8 cellular contexts compared by ENCODE assay signal in the genomic region with DNA sequence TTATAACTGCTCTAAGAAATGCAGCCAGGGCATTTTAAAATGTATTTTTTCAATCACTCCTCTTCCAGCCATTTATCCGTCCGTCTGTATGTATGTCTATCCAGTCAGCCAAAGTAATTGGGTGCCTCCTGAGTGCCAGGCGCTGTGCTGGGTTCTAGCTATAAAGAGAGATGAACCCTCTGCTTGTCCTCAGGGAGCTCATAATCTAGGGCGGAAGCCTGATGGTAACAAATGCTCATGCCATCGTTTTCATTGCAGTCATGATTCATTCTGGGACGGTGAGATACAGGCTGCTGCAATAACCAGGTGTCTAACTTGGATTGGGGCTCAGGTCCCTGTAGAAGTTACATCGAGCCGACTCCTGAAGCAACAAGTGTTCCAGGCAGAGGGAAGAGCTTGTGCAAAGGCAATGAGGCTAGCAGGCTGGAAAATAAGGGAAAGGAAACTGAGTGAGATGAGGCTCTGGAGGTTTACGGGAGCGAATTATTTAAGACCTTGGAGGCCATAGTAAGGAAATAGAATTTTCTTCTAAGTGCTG. TPM values are rescaled to one million over a fixed set of nuclear protein-coding genes. Genes with fewer than 3 reads are reported as not detected.
A peak's percentile ranks its signal among the peaks of the same experiment; 100 is the strongest.
DNase-seq lines count a peak whose midpoint lies in the region; ATAC-seq, FAIRE-seq and TF ChIP-seq lines count a peak whose summit lies in the region.

No MANE protein-coding gene starts in this region.

- H3K27ac ChIP-seq in keratinocyte (ENCODE audit: control insufficient read depth, insufficient read depth, low read length) (peak overlapping the region; percentile 65), suprapubic skin (peak overlapping the region; percentile 98)

- H3K4me3 ChIP-seq in keratinocyte (ENCODE audit: control insufficient read depth in 2 of 3, extremely low read depth in 1 of 3, insufficient read depth in 2 of 3, low read depth in 1 of 3, low read length in 3 of 3) (peak overlapping the region; percentile 27 to 61 (median 36)), suprapubic skin (peak overlapping the region; percentile 71)

- dilution Hi-C loops in keratinocyte (cut with MboI; ENCODE audit: extremely low pct_ligation_motif_present, low sequenced_read_pairs) = no loop called here

- no peak for TF ChIP-seq CTCF in keratinocyte (optimal IDR thresholded peaks at IDR 0.05 in 1 of 3, IDR thresholded peaks at IDR 0.05 in 1 of 3, conservative IDR thresholded peaks at IDR 0.05 in 1 of 3; ENCODE audit: extremely low read depth in 1 of 3, insufficient read depth in 2 of 3, low read length in 3 of 3)
- no peak for TF ChIP-seq CTCF in suprapubic skin (IDR thresholded peaks at IDR 0.05)

- peak overlapping the region; percentile 41 for H2AFZ ChIP-seq in keratinocyte (ENCODE audit: control insufficient read depth, low read length)

- peak overlapping the region; percentile 84 for H3K9ac ChIP-seq in keratinocyte (ENCODE audit: control insufficient read depth, extremely low read depth, insufficient read depth, low read length)

- peak; percentile 42 for DNase-seq in activated CD4-positive, alpha-beta T cell treated with anti-CD3 and anti-CD28 coated beads for 36 hours
- no peak for DNase-seq in activated CD4-positive, alpha-beta T cell treated with anti-CD3 and anti-CD28 coated beads for 48 hours
- no peak for DNase-seq in activated T-helper 2 cell treated with anti-CD3 and anti-CD28 coated beads, Interferon-gamma antibody, Interleukin-2, Interleukin-4, amounts not matched to agents 10 μg/mL and 5 μg/mL and 100 μg/mL, durations not matched to agents 14 hours and 24 hours and 36 hours (ENCODE audit: low spot score)
- DNase-seq in keratinocyte (ENCODE audit: low read depth, low spot score) = no peak
- DNase-seq in suprapubic skin (ENCODE audit: low spot score in 2 of 2) = no peak
- no peak for DNase-seq in middle frontal gyrus (ENCODE audit: extremely low spot score, low spot score)
- DNase-seq in NCI-H1436 treated with DMSO at 0.1 percent for 48 hours (lab: John Stamatoyannopoulos, UW) = no peak

- POLR2A ChIA-PET in activated CD4-positive, alpha-beta T cell treated with anti-CD3 and anti-CD28 coated beads for 36 hours (lab: Charles Lee) = interaction anchor here (0.6 kb wide), 1 partner anchor 779 kb away, joined by 7 read pairs; no protein-coding TSS in a partner anchor

- no peaks in the 10 kb centered on the region for H3K27me3 Mint-ChIP-seq in activated CD4-positive, alpha-beta T cell treated with anti-CD3 and anti-CD28 coated beads for 36 hours
- H3K27me3 Mint-ChIP-seq in activated T-helper 2 cell treated with anti-CD3 and anti-CD28 coated beads, Interferon-gamma antibody, Interleukin-2, Interleukin-4, amounts not matched to agents 10 μg/mL and 5 μg/mL and 100 μg/mL, durations not matched to agents 14 hours and 24 hours and 36 hours (ENCODE audit: low read depth) = no peaks in the 10 kb centered on the region

- H3K4me1 ChIP-seq in keratinocyte (ENCODE audit: control insufficient read depth, extremely low read depth, insufficient read depth, low read length) = peaks cover 16% of the 10 kb centered on the region
- H3K4me1 ChIP-seq in suprapubic skin = peaks cover 60% of the 10 kb centered on the region

- peaks cover 46% of the 10 kb centered on the region for H3K4me1 Mint-ChIP-seq in activated CD4-positive, alpha-beta T cell treated with anti-CD3 and anti-CD28 coated beads for 36 hours
- H3K4me1 Mint-ChIP-seq in activated T-helper 2 cell treated with anti-CD3 and anti-CD28 coated beads, Interferon-gamma antibody, Interleukin-2, Interleukin-4, amounts not matched to agents 10 μg/mL and 5 μg/mL and 100 μg/mL, durations not matched to agents 14 hours and 24 hours and 36 hours (ENCODE audit: low read depth) = peaks cover 53% of the 10 kb centered on the region

- peaks cover 4% of the 10 kb centered on the region for H3K9me1 ChIP-seq in keratinocyte (ENCODE audit: control insufficient read depth, extremely low read depth, insufficient read depth, low read length)

- H3K36me3 Mint-ChIP-seq in activated CD4-positive, alpha-beta T cell treated with anti-CD3 and anti-CD28 coated beads for 36 hours (ENCODE audit: low read depth) = peaks cover 2% of the 10 kb centered on the region
- H3K36me3 Mint-ChIP-seq in activated T-helper 2 cell treated with anti-CD3 and anti-CD28 coated beads, Interferon-gamma antibody, Interleukin-2, Interleukin-4, amounts not matched to agents 10 μg/mL and 5 μg/mL and 100 μg/mL, durations not matched to agents 14 hours and 24 hours and 36 hours (ENCODE audit: low read depth) = peaks cover 2% of the 10 kb centered on the region

- H3K9me3 Mint-ChIP-seq in activated CD4-positive, alpha-beta T cell treated with anti-CD3 and anti-CD28 coated beads for 36 hours (ENCODE audit: low read depth) = no peaks in the 10 kb centered on the region
- H3K9me3 Mint-ChIP-seq in activated T-helper 2 cell treated with anti-CD3 and anti-CD28 coated beads, Interferon-gamma antibody, Interleukin-2, Interleukin-4, amounts not matched to agents 10 μg/mL and 5 μg/mL and 100 μg/mL, durations not matched to agents 14 hours and 24 hours and 36 hours = no peaks in the 10 kb centered on the region

- CTCF ChIA-PET in activated CD4-positive, alpha-beta T cell treated with anti-CD3 and anti-CD28 coated beads for 36 hours (lab: Charles Lee) = interaction anchor here (0.6 to 3.8 kb wide), 8 partner anchors 10 to 366 kb away, joined by 4 to 172 read pairs (median 5); partner anchors contain the start of gene AHDC1

- FAIRE-seq in keratinocyte (lab: Jason Lieb, UNC) = peak; percentile 13

- WGBS in suprapubic skin = 41% methylated on average over 10 of the region's 10 CpGs

- H3K4me2 ChIP-seq in keratinocyte (ENCODE audit: control insufficient read depth, extremely low read depth, insufficient read depth, low read depth, low read length) = peak overlapping the region; percentile 68

- peak overlapping the region; percentile 97 for H3K27ac Mint-ChIP-seq in activated CD4-positive, alpha-beta T cell treated with anti-CD3 and anti-CD28 coated beads for 36 hours
- H3K27ac Mint-ChIP-seq in activated T-helper 2 cell treated with anti-CD3 and anti-CD28 coated beads, Interferon-gamma antibody, Interleukin-2, Interleukin-4, amounts not matched to agents 10 μg/mL and 5 μg/mL and 100 μg/mL, durations not matched to agents 14 hours and 24 hours and 36 hours = peak overlapping the region; percentile 98

- H3K9me3 ChIP-seq in keratinocyte (ENCODE audit: control insufficient read depth, low read depth, low read length) (no peaks in the 10 kb centered on the region), suprapubic skin (no peaks in the 10 kb centered on the region)

- intact Hi-C loops in activated CD4-positive, alpha-beta T cell treated with anti-CD3 and anti-CD28 coated beads for 36 hours (cut with DNase I, micrococcal nuclease) = loop anchor here in 1 of 2 experiments (1.0 kb wide), 2 partner anchors 23 to 338 kb away; partner anchors contain the start of gene TMEM222
- intact Hi-C loops in activated T-helper 2 cell treated with anti-CD3 and anti-CD28 coated beads, Interferon-gamma antibody, Interleukin-2, Interleukin-4, amounts not matched to agents 10 μg/mL and 5 μg/mL and 100 μg/mL, durations not matched to agents 14 hours and 24 hours and 36 hours (cut with micrococcal nuclease) = loop anchor here (10.0 kb wide), 1 partner anchor 266 kb away; the partner anchor contains the start of gene GPR3

- no peaks in the 10 kb centered on the region for H3K79me2 ChIP-seq in keratinocyte (ENCODE audit: control insufficient read depth, insufficient read depth, low read length)

- TF ChIP-seq EP300 in suprapubic skin (IDR thresholded peaks at IDR 0.05) = no peak

- H3K27me3 ChIP-seq in keratinocyte (ENCODE audit: control insufficient read depth, extremely low read depth, insufficient read depth, low read length) = no peaks in the 10 kb centered on the region
- H3K27me3 ChIP-seq in suprapubic skin = no peaks in the 10 kb centered on the region

- peak overlapping the region; percentile 81 for H3K4me3 Mint-ChIP-seq in activated CD4-positive, alpha-beta T cell treated with anti-CD3 and anti-CD28 coated beads for 36 hours
- H3K4me3 Mint-ChIP-seq in activated T-helper 2 cell treated with anti-CD3 and anti-CD28 coated beads, Interferon-gamma antibody, Interleukin-2, Interleukin-4, amounts not matched to agents 10 μg/mL and 5 μg/mL and 100 μg/mL, durations not matched to agents 14 hours and 24 hours and 36 hours (ENCODE audit: low read depth) = peak overlapping the region; percentile 87

- peaks cover 3% of the 10 kb centered on the region for H4K20me1 ChIP-seq in keratinocyte (ENCODE audit: control insufficient read depth, extremely low read depth, insufficient read depth, low read length)

- no peak for ATAC-seq in activated CD4-positive, alpha-beta T cell treated with anti-CD3 and anti-CD28 coated beads for 36 hours
- ATAC-seq in GM18909 (IDR thresholded peaks at IDR 0.05; ENCODE audit: poor library complexity, unreplicated experiment) = no peak

- no peak for TF ChIP-seq POLR2A in suprapubic skin (IDR thresholded peaks at IDR 0.05)

- H3K36me3 ChIP-seq in keratinocyte (ENCODE audit: control insufficient read depth in 2 of 2, extremely low read depth in 1 of 2, insufficient read depth in 2 of 2, low read length in 2 of 2) = no peaks in the 10 kb centered on the region
- no peaks in the 10 kb centered on the region for H3K36me3 ChIP-seq in suprapubic skin

RNA-seq across cellular contexts. Expression of gene IFI6, which starts 11.6 kb away (rescaled TPM):
- 10 to 100 TPM; 41.8 to 62.5 TPM for total RNA-seq in activated CD4-positive, alpha-beta T cell treated with anti-CD3 and anti-CD28 coated beads for 36 hours
- 35.0 and 35.2 TPM in 2 replicates for total RNA-seq in activated T-helper 2 cell treated with anti-CD3 and anti-CD28 coated beads, Interferon-gamma antibody, Interleukin-2, Interleukin-4, amounts not matched to agents 10 μg/mL and 5 μg/mL and 100 μg/mL, durations not matched to agents 14 hours and 24 hours and 36 hours
- 408 to 1,278 TPM (median 618 TPM) in 3 replicates for polyA plus RNA-seq in keratinocyte
- polyA plus RNA-seq in keratinocyte (2011; ENCODE audit: low read depth) = 24.6 TPM
- 305 and 602 TPM in 2 replicates for polyA plus RNA-seq in keratinocyte (2011; cell fraction: cytosol; rRNA removed)
- polyA plus RNA-seq in keratinocyte (2011; cell fraction: nucleus; rRNA removed) = 580 and 676 TPM in 2 replicates
- polyA plus RNA-seq in keratinocyte (2012; ENCODE audit: low replicate concordance) = 51.1 and 1,172 TPM in 2 replicates
- 109 to 241 TPM (median 185 TPM) in 3 replicates for polyA minus RNA-seq in keratinocyte
- polyA minus RNA-seq in keratinocyte (2011; cell fraction: cytosol; rRNA and poly(A)+ RNA removed) = 581 TPM
- polyA minus RNA-seq in keratinocyte (2011; cell fraction: nucleus; rRNA and poly(A)+ RNA removed) = 248 and 253 TPM in 2 replicates
- total RNA-seq in suprapubic skin = 10 to 100 TPM in 1 of 4 donors, 1 to 10 TPM in 3; 6.3 to 31.4 (median 8.2) TPM

RNA-seq across cellular contexts. Expression of gene FGR, which starts 25.4 kb away (rescaled TPM):
- total RNA-seq in activated CD4-positive, alpha-beta T cell treated with anti-CD3 and anti-CD28 coated beads for 36 hours = under 1 TPM in 1 of 2 experiments, not detected in 1; 0.11 TPM
- total RNA-seq in activated T-helper 2 cell treated with anti-CD3 and anti-CD28 coated beads, Interferon-gamma antibody, Interleukin-2, Interleukin-4, amounts not matched to agents 10 μg/mL and 5 μg/mL and 100 μg/mL, durations not matched to agents 14 hours and 24 hours and 36 hours = 0.07 and 0.25 TPM in 2 replicates
- polyA plus RNA-seq in keratinocyte = 0.04 to 0.17 TPM in 2 of 3 replicates, not detected in the other
- 0.24 TPM for polyA plus RNA-seq in keratinocyte (2011; ENCODE audit: low read depth)
- polyA plus RNA-seq in keratinocyte (2011; cell fraction: cytosol; rRNA removed) = 0.04 and 0.06 TPM in 2 replicates
- not detected in 2 replicates for polyA plus RNA-seq in keratinocyte (2011; cell fraction: nucleus; rRNA removed)
- 0.06 TPM in 1 of 2 replicates, not detected in the other for polyA plus RNA-seq in keratinocyte (2012; ENCODE audit: low replicate concordance)
- not detected in 3 replicates for polyA minus RNA-seq in keratinocyte
- not detected for polyA minus RNA-seq in keratinocyte (2011; cell fraction: cytosol; rRNA and poly(A)+ RNA removed)
- polyA minus RNA-seq in keratinocyte (2011; cell fraction: nucleus; rRNA and poly(A)+ RNA removed) = not detected in 2 replicates
- 1 to 10 TPM; 3.0 to 9.2 (median 5.9) TPM for total RNA-seq in suprapubic skin

RNA-seq across cellular contexts. Expression of gene AHDC1, which starts 56.4 kb away (rescaled TPM):
- total RNA-seq in activated CD4-positive, alpha-beta T cell treated with anti-CD3 and anti-CD28 coated beads for 36 hours = 10 to 100 TPM; 10.3 to 12.1 TPM
- total RNA-seq in activated T-helper 2 cell treated with anti-CD3 and anti-CD28 coated beads, Interferon-gamma antibody, Interleukin-2, Interleukin-4, amounts not matched to agents 10 μg/mL and 5 μg/mL and 100 μg/mL, durations not matched to agents 14 hours and 24 hours and 36 hours = 28.5 and 29.3 TPM in 2 replicates
- 3.9 to 4.2 TPM (median 4.1 TPM) in 3 replicates for polyA plus RNA-seq in keratinocyte
- 7.2 TPM for polyA plus RNA-seq in keratinocyte (2011; ENCODE audit: low read depth)
- 3.6 and 5.3 TPM in 2 replicates for polyA plus RNA-seq in keratinocyte (2011; cell fraction: cytosol; rRNA removed)
- polyA plus RNA-seq in keratinocyte (2011; cell fraction: nucleus; rRNA removed) = 24.5 and 32.9 TPM in 2 replicates
- polyA plus RNA-seq in keratinocyte (2012; ENCODE audit: low replicate concordance) = 13.6 and 18.7 TPM in 2 replicates
- 7.9 to 15.7 TPM (median 10.4 TPM) in 3 replicates for polyA minus RNA-seq in keratinocyte
- 8.8 TPM for polyA minus RNA-seq in keratinocyte (2011; cell fraction: cytosol; rRNA and poly(A)+ RNA removed)
- 19.1 and 26.2 TPM in 2 replicates for polyA minus RNA-seq in keratinocyte (2011; cell fraction: nucleus; rRNA and poly(A)+ RNA removed)
- 100 to 1,000 TPM in 1 of 4 donors, 10 to 100 TPM in 3; 46.7 to 103 (median 60.1) TPM for total RNA-seq in suprapubic skin
